ENCODE assay signal across 28 cellular contexts in the genomic region with DNA sequence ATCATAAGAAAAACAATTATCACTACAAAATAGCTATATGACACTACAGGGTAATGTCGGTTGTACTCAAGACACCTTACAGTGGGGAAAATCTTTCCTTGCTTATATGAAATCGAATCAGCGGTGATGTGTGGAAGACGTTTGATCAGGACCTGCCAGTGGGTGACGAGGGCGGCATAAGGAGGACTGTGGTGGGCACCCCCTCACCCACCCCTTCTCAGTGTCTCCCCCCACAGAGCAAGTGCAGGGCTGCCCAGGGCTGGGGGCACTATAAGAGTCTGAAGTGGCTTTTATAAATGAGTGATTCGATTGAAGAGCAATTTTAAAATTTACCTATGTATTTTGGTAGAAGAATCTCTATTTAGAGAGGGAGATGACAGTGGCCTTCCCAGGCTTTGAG. TPM values are rescaled to one million over a fixed set of nuclear protein-coding genes. Genes with fewer than 3 reads are reported as not detected.
"Had no signal": no experiment of that assay in that cellular context is flagged by ENCODE, and none has a peak within 500 bp of the region (broad histone marks: within the 10 kb centered on the region; RNA-seq: fewer than 3 reads in every experiment).

No MANE protein-coding gene starts in this region.

- FAIRE-seq: islet of Langerhans, small intestine, TTC549 had no signal

- DNase-seq: activated B cell treated with CpG ODN at 0.5 μM for 24 hours; activated CD4-positive, alpha-beta T cell treated with anti-CD3 and anti-CD28 coated beads for 48 hours; activated CD8-positive, alpha-beta T cell treated with anti-CD3 and anti-CD28 coated beads, Interleukin-2, amount 10 ng/mL, durations not matched to agents 7 days and 5 days; activated naive CD4-positive, alpha-beta T cell treated with Interleukin-2 at 50 U/mL for 16 hours; body of pancreas; foreskin keratinocyte; glutamatergic neuron; hippocampal formation; midbrain; nephron progenitor cell; occipital lobe; small intestine; stimulated activated CD4-positive, alpha-beta T cell treated with anti-CD3 and anti-CD28 coated beads, Interleukin-4, amount 100 ng/mL, for 24 hours; uterus had no signal

- H3K4me3 ChIP-seq: body of pancreas, dorsolateral prefrontal cortex, prostate gland, SK-N-MC, thoracic aorta, uterus had no signal

- ATAC-seq: activated CD8-positive, alpha-beta T cell treated with anti-CD3 and anti-CD28 coated beads, Interleukin-2, amount 10 ng/mL, durations not matched to agents 7 days and 5 days; body of pancreas; foreskin keratinocyte; right cardiac atrium; stimulated activated memory B cell treated with anti-CD40 and anti-IgM and Interleukin-4, amounts not matched to agents 10 μg/mL and 1 μg/mL and 100 μg/mL, for 72 hours had no signal

- H3K9me3 ChIP-seq: body of pancreas, prostate gland, uterus had no signal

- H3K27ac ChIP-seq: body of pancreas, dorsolateral prefrontal cortex, foreskin keratinocyte, prostate gland, SK-N-MC, thoracic aorta, uterus had no signal

- H3K36me3 ChIP-seq: prostate gland, thoracic aorta, uterus had no signal

- H3K27me3 ChIP-seq: body of pancreas, foreskin keratinocyte, uterus had no signal

- H3K4me1 ChIP-seq: body of pancreas, foreskin keratinocyte, prostate gland, uterus had no signal

RNA-seq across cellular contexts. Expression of gene CRYAA, which starts 35.8 kb away (rescaled TPM):
- total RNA-seq: activated B cell treated with CpG ODN at 0.5 μM for 24 hours; activated CD8-positive, alpha-beta T cell treated with anti-CD3 and anti-CD28 coated beads, Interleukin-2, amount 10 ng/mL, durations not matched to agents 7 days and 5 days; activated T-helper 1 cell treated with anti-CD3 and anti-CD28 coated beads, Interleukin-12 subunit alpha, Interleukin-12 subunit beta, Interleukin-2, Interleukin-4 antibody, amounts not matched to agents 30 ng/mL and 10 ng/mL and 1 ng/mL, durations not matched to agents 14 hours and 24 hours and 36 hours; body of pancreas; cardiac septum; epithelial cell of proximal tubule; fibroblast of lung; foreskin keratinocyte; lung microvascular endothelial cell; myocyte; occipital lobe; prostate gland; right cardiac atrium; thoracic aorta; uterus had no signal
- polyA plus RNA-seq: fibroblast of lung, foreskin keratinocyte, right cardiac atrium, small intestine had no signal
